In the genomic region with DNA sequence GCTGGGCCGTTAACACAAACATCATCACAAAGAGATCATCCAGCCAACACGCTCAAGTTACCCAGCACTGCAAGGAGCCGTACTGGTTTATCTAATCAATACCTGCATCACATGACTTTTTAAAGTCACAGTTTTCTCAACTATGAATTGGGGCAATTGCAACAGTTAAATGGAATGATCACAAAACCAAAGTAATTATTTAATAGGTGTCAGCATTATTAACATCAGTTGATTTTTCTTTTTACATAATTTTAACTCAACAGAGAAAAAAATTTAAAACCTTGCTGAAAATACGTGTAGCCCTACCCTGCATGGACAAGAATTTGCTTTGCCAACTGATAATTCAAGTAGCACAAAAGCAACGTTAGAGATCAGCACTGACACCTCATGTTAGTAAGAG, we compare ENCODE assay signal across 2 cellular contexts.
TF ChIP-seq lines count a peak whose summit lies in the region.

No MANE protein-coding gene starts in this region.

TF ChIP-seq in HepG2, 621 proteins besides CTCF, POLR2A, EP300 and RAD21 (continued from another document):
- TF ChIP-seq MAFK (conservative IDR thresholded peaks at IDR 0.05 in 1 of 2, IDR thresholded peaks at IDR 0.05 in 1 of 2; ENCODE audit: low read length in 2 of 2) (peak; percentile 57 to 88; a peak in 3 of 4 replicates), NFIB (CRISPR knock-in tag; IDR thresholded peaks at IDR 0.05; ENCODE audit: borderline replicate concordance) (no peak), ZNF350 (CRISPR knock-in tag; IDR thresholded peaks at IDR 0.05; ENCODE audit: borderline replicate concordance, low read depth) (no peak)

TF ChIP-seq in SK-N-SH, 30 proteins besides CTCF, POLR2A, EP300 and RAD21 (continued from another document):
- TF ChIP-seq, protein P1, sequence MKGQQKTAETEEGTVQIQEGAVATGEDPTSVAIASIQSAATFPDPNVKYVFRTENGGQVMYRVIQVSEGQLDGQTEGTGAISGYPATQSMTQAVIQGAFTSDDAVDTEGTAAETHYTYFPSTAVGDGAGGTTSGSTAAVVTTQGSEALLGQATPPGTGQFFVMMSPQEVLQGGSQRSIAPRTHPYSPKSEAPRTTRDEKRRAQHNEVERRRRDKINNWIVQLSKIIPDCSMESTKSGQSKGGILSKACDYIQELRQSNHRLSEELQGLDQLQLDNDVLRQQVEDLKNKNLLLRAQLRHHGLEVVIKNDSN (IDR thresholded peaks at IDR 0.05; ENCODE audit: borderline replicate concordance, low read depth), result no peak
- TF ChIP-seq ELF1 (IDR thresholded peaks at IDR 0.05), result no peak
- TF ChIP-seq TCF12 (IDR thresholded peaks at IDR 0.05), result no peak
- TF ChIP-seq NFIC (IDR thresholded peaks at IDR 0.05; ENCODE audit: borderline replicate concordance), result no peak
- TF ChIP-seq, protein P2, sequence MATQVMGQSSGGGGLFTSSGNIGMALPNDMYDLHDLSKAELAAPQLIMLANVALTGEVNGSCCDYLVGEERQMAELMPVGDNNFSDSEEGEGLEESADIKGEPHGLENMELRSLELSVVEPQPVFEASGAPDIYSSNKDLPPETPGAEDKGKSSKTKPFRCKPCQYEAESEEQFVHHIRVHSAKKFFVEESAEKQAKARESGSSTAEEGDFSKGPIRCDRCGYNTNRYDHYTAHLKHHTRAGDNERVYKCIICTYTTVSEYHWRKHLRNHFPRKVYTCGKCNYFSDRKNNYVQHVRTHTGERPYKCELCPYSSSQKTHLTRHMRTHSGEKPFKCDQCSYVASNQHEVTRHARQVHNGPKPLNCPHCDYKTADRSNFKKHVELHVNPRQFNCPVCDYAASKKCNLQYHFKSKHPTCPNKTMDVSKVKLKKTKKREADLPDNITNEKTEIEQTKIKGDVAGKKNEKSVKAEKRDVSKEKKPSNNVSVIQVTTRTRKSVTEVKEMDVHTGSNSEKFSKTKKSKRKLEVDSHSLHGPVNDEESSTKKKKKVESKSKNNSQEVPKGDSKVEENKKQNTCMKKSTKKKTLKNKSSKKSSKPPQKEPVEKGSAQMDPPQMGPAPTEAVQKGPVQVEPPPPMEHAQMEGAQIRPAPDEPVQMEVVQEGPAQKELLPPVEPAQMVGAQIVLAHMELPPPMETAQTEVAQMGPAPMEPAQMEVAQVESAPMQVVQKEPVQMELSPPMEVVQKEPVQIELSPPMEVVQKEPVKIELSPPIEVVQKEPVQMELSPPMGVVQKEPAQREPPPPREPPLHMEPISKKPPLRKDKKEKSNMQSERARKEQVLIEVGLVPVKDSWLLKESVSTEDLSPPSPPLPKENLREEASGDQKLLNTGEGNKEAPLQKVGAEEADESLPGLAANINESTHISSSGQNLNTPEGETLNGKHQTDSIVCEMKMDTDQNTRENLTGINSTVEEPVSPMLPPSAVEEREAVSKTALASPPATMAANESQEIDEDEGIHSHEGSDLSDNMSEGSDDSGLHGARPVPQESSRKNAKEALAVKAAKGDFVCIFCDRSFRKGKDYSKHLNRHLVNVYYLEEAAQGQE (IDR thresholded peaks at IDR 0.05; ENCODE audit: low read depth, low read length), result no peak
